ENCODE assay signal across 8 cellular contexts in genomic region chrX:115616943-115617563, GRCh38. TPM values are rescaled to one million over a fixed set of nuclear protein-coding genes. Genes with fewer than 3 reads are reported as not detected.
DNase-seq lines count a peak whose midpoint lies in the region; ATAC-seq and TF ChIP-seq lines count a peak whose summit lies in the region.
"Had no signal": no experiment of that assay in that cellular context is flagged by ENCODE, and none has a peak within 500 bp of the region (broad histone marks: within the 10 kb centered on the region; RNA-seq: fewer than 3 reads in every experiment).

No MANE protein-coding gene starts in this region.

- H3K79me2 ChIP-seq in mesendoderm (ENCODE audit: control insufficient read depth, insufficient read depth, low read length): no peaks in the 10 kb centered on the region

- no peaks in the 10 kb centered on the region for H3K9me3 ChIP-seq in CD4-positive, alpha-beta T cell (ENCODE audit: control insufficient read depth, low read length)

- H2BK15ac ChIP-seq in mesendoderm (replicated peaks; ENCODE audit: low read depth): no peak overlapping the region

- no peak overlapping the region for H3K9ac ChIP-seq in mesendoderm (ENCODE audit: low read length)

- H3K18ac ChIP-seq in mesendoderm (ENCODE audit: low read length): no peak overlapping the region

- H3K27ac ChIP-seq in mesendoderm (ENCODE audit: low read depth, low read length): no peak overlapping the region
- H3K27ac ChIP-seq in CD4-positive, alpha-beta T cell (ENCODE audit: low read depth, low read length): no peak overlapping the region
- H3K27ac ChIP-seq: VCaP had no signal

- H4K8ac ChIP-seq in mesendoderm (ENCODE audit: low read depth, low read length): no peak overlapping the region

- H2AK5ac ChIP-seq in mesendoderm (ENCODE audit: low read length): no peak overlapping the region

- no peaks in the 10 kb centered on the region for H3K9me3 Mint-ChIP-seq in activated T-helper 17 cell treated with anti-CD3 and anti-CD28 coated beads, Interleukin-2, amount 50 U/mL, for 72 hours
- H3K9me3 Mint-ChIP-seq in CD4-positive, alpha-beta T cell: no peaks in the 10 kb centered on the region

- POLR2A ChIA-PET in CD4-positive, alpha-beta T cell (lab: Charles Lee): no interaction called here

- H2BK120ac ChIP-seq in mesendoderm (ENCODE audit: low read depth, low read length): no peak overlapping the region

- peak; percentile 55 for DNase-seq in mesendoderm
- no peak for DNase-seq in CD4-positive, alpha-beta T cell
- DNase-seq in NCI-H524 treated with DMSO at 0.1 percent for 48 hours (lab: John Stamatoyannopoulos, UW): no peak
- no peak for DNase-seq in stimulated activated CD4-positive, alpha-beta T cell treated with anti-CD3 and anti-CD28 coated beads, Interleukin-2, amount 100 ng/mL, for 24 hours

- H2BK5ac ChIP-seq in mesendoderm (ENCODE audit: low read length): no peak overlapping the region

- peaks cover 2% of the 10 kb centered on the region for H3K4me1 ChIP-seq in mesendoderm (ENCODE audit: control insufficient read depth, low read depth, low read length)

- H4K5ac ChIP-seq in mesendoderm (ENCODE audit: low read length): no peak overlapping the region

- no peak overlapping the region for H3K4me2 ChIP-seq in mesendoderm (ENCODE audit: low read length)

- no peaks in the 10 kb centered on the region for H3K36me3 Mint-ChIP-seq in activated T-helper 17 cell treated with anti-CD3 and anti-CD28 coated beads, Interleukin-2, amount 50 U/mL, for 72 hours (ENCODE audit: low read depth)
- no peaks in the 10 kb centered on the region for H3K36me3 Mint-ChIP-seq in CD4-positive, alpha-beta T cell (ENCODE audit: low read depth)

- H3K27me3 ChIP-seq in mesendoderm (ENCODE audit: insufficient read depth, low read length, poor library complexity): no peaks in the 10 kb centered on the region
- H3K27me3 ChIP-seq in CD4-positive, alpha-beta T cell (ENCODE audit: control insufficient read depth, insufficient read depth, low read length): no peaks in the 10 kb centered on the region

- ATAC-seq in GM19328 (IDR thresholded peaks at IDR 0.05; ENCODE audit: unreplicated experiment) (peak; percentile 91), HG03025 (IDR thresholded peaks at IDR 0.05; ENCODE audit: low FRiP score, unreplicated experiment) (peak; percentile 88)
- ATAC-seq in activated T-helper 17 cell treated with anti-CD3 and anti-CD28 coated beads, Interleukin-2, amount 50 U/mL, for 72 hours (replicated peaks): peak; percentile 77
- no peak for ATAC-seq in CD4-positive, alpha-beta T cell (ENCODE audit: poor library complexity)

- no peak overlapping the region for H3K4me3 Mint-ChIP-seq in activated T-helper 17 cell treated with anti-CD3 and anti-CD28 coated beads, Interleukin-2, amount 50 U/mL, for 72 hours
- no peak overlapping the region for H3K4me3 Mint-ChIP-seq in CD4-positive, alpha-beta T cell

- no peaks in the 10 kb centered on the region for H3K79me1 ChIP-seq in mesendoderm (ENCODE audit: low read length)

- whole genome bisulfite sequencing in mesendoderm (ENCODE audit: extremely low coverage, insufficient coverage, low lambda C conversion rate): no CpG with 5 or more reads among the region's 5 CpGs

- no peak overlapping the region for H3K23ac ChIP-seq in mesendoderm (ENCODE audit: low read length)

- no peak overlapping the region for H3K27ac Mint-ChIP-seq in activated T-helper 17 cell treated with anti-CD3 and anti-CD28 coated beads, Interleukin-2, amount 50 U/mL, for 72 hours
- no peak overlapping the region for H3K27ac Mint-ChIP-seq in CD4-positive, alpha-beta T cell

- no peaks in the 10 kb centered on the region for H3K4me1 Mint-ChIP-seq in activated T-helper 17 cell treated with anti-CD3 and anti-CD28 coated beads, Interleukin-2, amount 50 U/mL, for 72 hours
- H3K4me1 Mint-ChIP-seq in CD4-positive, alpha-beta T cell (ENCODE audit: low read depth): no peaks in the 10 kb centered on the region

- no peaks in the 10 kb centered on the region for H3K36me3 ChIP-seq in mesendoderm (ENCODE audit: control insufficient read depth, insufficient read depth, low read length)

- no peak overlapping the region for H3K56ac ChIP-seq in mesendoderm (ENCODE audit: low read length)

- H3K4ac ChIP-seq in mesendoderm (ENCODE audit: low read depth, low read length): no peak overlapping the region

- CTCF ChIA-PET in CD4-positive, alpha-beta T cell (lab: Charles Lee): no interaction called here

- H3K27me3 Mint-ChIP-seq in activated T-helper 17 cell treated with anti-CD3 and anti-CD28 coated beads, Interleukin-2, amount 50 U/mL, for 72 hours: peaks cover 5% of the 10 kb centered on the region
- no peaks in the 10 kb centered on the region for H3K27me3 Mint-ChIP-seq in CD4-positive, alpha-beta T cell

- intact Hi-C loops in CD4-positive, alpha-beta T cell (cut with DNase I, micrococcal nuclease): no loop called here

- TF ChIP-seq CTCF in CD4-positive, alpha-beta T cell (IDR thresholded peaks at IDR 0.05): no peak

- H3K4me3 ChIP-seq in mesendoderm (ENCODE audit: low read length): no peak overlapping the region

RNA-seq across cellular contexts. Expression of gene PLS3, which starts 56.1 kb away (rescaled TPM):
- total RNA-seq in activated T-helper 17 cell treated with anti-CD3 and anti-CD28 coated beads, Interleukin-2, amount 50 U/mL, for 72 hours: under 1 TPM in 1 of 2 donors, not detected in 1; 0.65 TPM
- 92.9 TPM for polyA plus RNA-seq in mesendoderm (2013, experiment 1 of 2)
- polyA plus RNA-seq in mesendoderm (2013, experiment 2 of 2): 94.0 TPM
- total RNA-seq in CD4-positive, alpha-beta T cell: under 1 TPM in 1 of 2 experiments, not detected in 1; 0.45 TPM
